ENCODE assay signal across 21 cellular contexts in the genomic region with DNA sequence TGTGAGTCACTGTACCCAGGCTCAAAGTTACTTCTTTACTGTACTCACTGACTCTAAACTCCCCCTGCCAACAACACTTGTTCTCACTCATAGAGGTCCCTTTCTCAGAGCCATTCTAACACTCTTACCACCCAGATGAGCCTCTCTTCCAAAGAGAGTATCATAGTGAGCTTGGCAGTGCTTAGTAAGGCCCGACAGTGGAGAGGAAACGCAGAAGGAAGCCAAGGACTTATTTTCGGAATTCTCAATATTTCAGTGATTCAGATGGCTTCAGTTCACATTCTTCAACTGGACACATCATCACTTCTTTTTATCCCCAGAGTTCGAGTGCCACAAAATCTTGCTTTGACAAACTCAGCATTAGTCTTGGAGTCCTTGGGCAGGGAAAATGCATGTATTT.
"Had no signal": no experiment of that assay in that cellular context is flagged by ENCODE, and none has a peak within 500 bp of the region (broad histone marks: within the 10 kb centered on the region; RNA-seq: fewer than 3 reads in every experiment).

No MANE protein-coding gene starts in this region.

- H3K4me3 ChIP-seq: colonic mucosa, dorsolateral prefrontal cortex, left ventricle myocardium inferior, mucosa of descending colon, right lobe of liver, uterus had no signal

- DNase-seq: activated CD4-positive, alpha-beta T cell treated with anti-CD3 and anti-CD28 coated beads for 4 hours; activated CD4-positive, alpha-beta T cell treated with anti-CD3 and anti-CD28 coated beads, Interleukin-2, amount 50 U/mL, for 48 hours; activated CD8-positive, alpha-beta memory T cell treated with anti-CD3 and anti-CD28 coated beads for 24 hours; activated effector memory CD4-positive, alpha-beta T cell treated with anti-CD3 and anti-CD28 coated beads, Interleukin-2, amount 50 U/mL, for 16 hours; activated naive CD4-positive, alpha-beta T cell treated with anti-CD3 and anti-CD28 coated beads, Interleukin-2, amount 10 ng/mL, durations not matched to agents 7 days and 5 days; colonic mucosa; dorsolateral prefrontal cortex; effector memory CD8-positive, alpha-beta T cell; erythroblast; islet precursor cell; left ventricle myocardium inferior; mucosa of descending colon; right lobe of liver; small intestine; stimulated activated CD4-positive, alpha-beta T cell treated with anti-CD3 and anti-CD28 coated beads, Interleukin-1b, Interleukin-23, amount 100 ng/mL, for 48 hours; stimulated activated CD4-positive, alpha-beta T cell treated with anti-CD3 and anti-CD28 coated beads, Interleukin-4, amount 100 ng/mL, for 4 hours; stimulated activated CD8-positive, alpha-beta memory T cell treated with anti-CD3 and anti-CD28 coated beads, Interleukin-4, amount 100 ng/mL, for 48 hours; stimulated activated naive CD8-positive, alpha-beta T cell treated with anti-CD3 and anti-CD28 coated beads, Interleukin-15, amount 100 ng/mL, for 72 hours; substantia nigra; T-helper 1 cell; uterus had no signal
